In the genomic region with DNA sequence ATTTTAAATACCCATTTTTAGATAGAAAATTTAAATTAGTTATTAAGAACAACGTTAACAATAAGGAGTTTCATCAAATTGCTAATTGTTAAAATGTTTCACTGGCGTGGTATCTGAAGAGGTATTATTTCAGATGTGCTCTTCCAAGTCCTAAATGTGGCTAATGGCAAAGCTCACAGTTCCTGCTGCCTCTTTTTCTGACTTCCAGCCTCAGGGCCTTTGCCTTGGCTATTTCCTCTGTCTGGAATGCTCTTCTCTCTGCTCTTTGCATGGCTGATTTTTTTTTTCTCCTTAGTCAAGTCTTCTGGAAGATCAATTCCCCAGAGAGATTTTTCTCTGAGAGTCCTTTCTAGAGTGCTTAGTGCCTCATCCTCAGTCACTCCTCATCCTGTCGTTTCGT, we compare ENCODE assay signal across 15 cellular contexts.
"Had no signal": no experiment of that assay in that cellular context is flagged by ENCODE, and none has a peak within 500 bp of the region (broad histone marks: within the 10 kb centered on the region; RNA-seq: fewer than 3 reads in every experiment).

No MANE protein-coding gene starts in this region.

- H3K27ac Mint-ChIP-seq: activated naive CD8-positive, alpha-beta T cell; T-helper 1 cell treated with Interleukin-12 subunit alpha and Interleukin-12 subunit beta and Interleukin-4 antibody, amounts not matched to agents 30 μg/mL and 1 μg/mL, for 36 hours had no signal

- DNase-seq: activated CD4-positive, CD25-positive, alpha-beta regulatory T cell treated with anti-CD3 and anti-CD28 coated beads, Interleukin-2, amount 50 U/mL, for 72 hours; activated gamma-delta T cell; dermis blood vessel endothelial cell; effector memory CD4-positive, alpha-beta T cell; esophagus squamous epithelium; left colon; nucleus accumbens; retina; stimulated activated CD4-positive, alpha-beta T cell treated with anti-CD3 and anti-CD28 coated beads, Interleukin-2, amount 100 ng/mL, for 24 hours; stimulated activated naive CD4-positive, alpha-beta T cell treated with Interleukin-2 at 50 U/mL for 16 hours; transverse colon; uterus had no signal

- H3K27me3 Mint-ChIP-seq: activated naive CD8-positive, alpha-beta T cell had no signal

- ATAC-seq: left colon had no signal

- H3K9me3 Mint-ChIP-seq: nephron; T-helper 1 cell treated with Interleukin-12 subunit alpha and Interleukin-12 subunit beta and Interleukin-4 antibody, amounts not matched to agents 30 μg/mL and 1 μg/mL, for 36 hours had no signal

- H3K36me3 Mint-ChIP-seq: activated naive CD8-positive, alpha-beta T cell had no signal

- H3K4me3 Mint-ChIP-seq: activated naive CD8-positive, alpha-beta T cell; nephron; T-helper 1 cell treated with Interleukin-12 subunit alpha and Interleukin-12 subunit beta and Interleukin-4 antibody, amounts not matched to agents 30 μg/mL and 1 μg/mL, for 36 hours had no signal

- H3K4me3 ChIP-seq: esophagus squamous epithelium, transverse colon, uterus had no signal
